3 cellular contexts compared by ENCODE assay signal in genomic region chr17:48869821-48870318, GRCh38.
TF ChIP-seq lines count a peak whose summit lies in the region.

No MANE protein-coding gene starts in this region.

TF ChIP-seq in SK-N-SH treated with all-trans-retinoic acid at 6 μM for 48 hours, 23 proteins besides CTCF, POLR2A, EP300 and RAD21 (continues in another document):
- no peak for TF ChIP-seq PATZ1 (CRISPR knock-in tag; IDR thresholded peaks at IDR 0.05; ENCODE audit: borderline replicate concordance)
- no peak for TF ChIP-seq POU6F1 (CRISPR knock-in tag; IDR thresholded peaks at IDR 0.05; ENCODE audit: borderline replicate concordance, low read depth)
- TF ChIP-seq TSHZ2 (CRISPR knock-in tag; IDR thresholded peaks at IDR 0.05), result no peak
- no peak for TF ChIP-seq RARB (CRISPR knock-in tag; IDR thresholded peaks at IDR 0.05)
- TF ChIP-seq ZNF8 (CRISPR knock-in tag; IDR thresholded peaks at IDR 0.05), result no peak
- no peak for TF ChIP-seq CSDC2 (CRISPR knock-in tag; IDR thresholded peaks at IDR 0.05)
- TF ChIP-seq GLIS3 (CRISPR knock-in tag; IDR thresholded peaks at IDR 0.05), result no peak

TF ChIP-seq in SK-N-SH, 30 proteins besides CTCF, POLR2A, EP300 and RAD21:
- no peak for TF ChIP-seq ELF1 (IDR thresholded peaks at IDR 0.05)
- TF ChIP-seq MAX (IDR thresholded peaks at IDR 0.05; ENCODE audit: low read depth), result no peak
- TF ChIP-seq GABPA (IDR thresholded peaks at IDR 0.05; ENCODE audit: low read depth), result no peak
- TF ChIP-seq FOXJ3 (CRISPR knock-in tag; IDR thresholded peaks at IDR 0.05), result no peak
- TF ChIP-seq RFX5 (IDR thresholded peaks at IDR 0.05; ENCODE audit: low read length), result no peak
- no peak for TF ChIP-seq TEAD4 (IDR thresholded peaks at IDR 0.05; ENCODE audit: borderline replicate concordance, insufficient read depth)
- TF ChIP-seq RXRA (IDR thresholded peaks at IDR 0.05; ENCODE audit: borderline replicate concordance, low read depth), result no peak
- no peak for TF ChIP-seq TAF1 (IDR thresholded peaks at IDR 0.05; ENCODE audit: borderline replicate concordance, low read depth, low read length)
- TF ChIP-seq SMC3 (IDR thresholded peaks at IDR 0.05; ENCODE audit: low read depth, low read length), result no peak
- no peak for TF ChIP-seq FOXM1 (IDR thresholded peaks at IDR 0.05; ENCODE audit: low read depth)
- no peak for TF ChIP-seq SIN3A (IDR thresholded peaks at IDR 0.05; ENCODE audit: borderline replicate concordance, low read depth, low read length)
TF ChIP-seq in SK-N-SH: peak in this region for 0.

TF ChIP-seq in GM12878, 131 proteins besides CTCF, POLR2A, EP300 and RAD21:
- TF ChIP-seq CBX5 (IDR thresholded peaks at IDR 0.05; ENCODE audit: low read depth) (no peak), ZBTB33 (IDR thresholded peaks at IDR 0.05) (no peak), TCF3 (IDR thresholded peaks at IDR 0.05; ENCODE audit: borderline replicate concordance, insufficient read depth, low read depth, low read length) (no peak), MTA3 (IDR thresholded peaks at IDR 0.05; ENCODE audit: borderline replicate concordance, low read length) (no peak)
